ENCODE assay signal across 27 cellular contexts in genomic region chr13:97284558-97284957, GRCh38.
DNase-seq lines count a peak whose midpoint lies in the region; ATAC-seq, FAIRE-seq and TF ChIP-seq lines count a peak whose summit lies in the region.
"Had no signal": no experiment of that assay in that cellular context is flagged by ENCODE, and none has a peak within 500 bp of the region (broad histone marks: within the 10 kb centered on the region; RNA-seq: fewer than 3 reads in every experiment).

No MANE protein-coding gene starts in this region.

- H3K14ac ChIP-seq in IMR-90 (replicated peaks; ENCODE audit: low read depth, low read length): 0 out of 2 replicates have a peak overlapping the region, but pooled peaks have one; percentile 6

- no peak overlapping the region for H3K9ac ChIP-seq in IMR-90 (ENCODE audit: low read depth, low read length)

- no peak overlapping the region for H2AK5ac ChIP-seq in IMR-90 (ENCODE audit: low read depth, low read length)

- no peak for FAIRE-seq in D721Med (lab: Jason Lieb, UNC)
- FAIRE-seq: GM12891, islet of Langerhans had no signal

- H3K27me3 ChIP-seq in IMR-90 (ENCODE audit: control insufficient read depth, insufficient read depth, low read length) (no peaks in the 10 kb centered on the region), transverse colon (no peaks in the 10 kb centered on the region)
- H3K27me3 ChIP-seq: body of pancreas, spleen had no signal

- in situ Hi-C loops in IMR-90 (cut with MboI; ENCODE audit: low sequenced_read_pairs): no loop called here
- in situ Hi-C loops in transverse colon (cut with MboI; ENCODE audit: low pct_ligation_motif_present in 1 of 4, low pct_unique_long_range_greater_than_20kb in 1 of 4, low sequenced_read_pairs in 3 of 4): loop anchor here in 1 of 4 donors (10.0 kb wide), 1 partner anchor 60 kb away; no protein-coding TSS in a partner anchor

- TF ChIP-seq RAD21 in IMR-90 (IDR thresholded peaks at IDR 0.05; ENCODE audit: low read length): no peak

- H3K36me3 ChIP-seq in IMR-90 (ENCODE audit: control insufficient read depth, insufficient read depth, low read length) (peaks cover 7% of the 10 kb centered on the region; the same call in 1 of the 2 replicates), transverse colon (no peaks in the 10 kb centered on the region)
- H3K36me3 ChIP-seq: spleen had no signal

- POLR2A ChIA-PET in IMR-90 (lab: Charles Lee; ENCODE audit: unreplicated experiment): no interaction called here

- TF ChIP-seq POLR2A in IMR-90 (IDR thresholded peaks at IDR 0.05; ENCODE audit: low read depth, low read length) (no peak), transverse colon (IDR thresholded peaks at IDR 0.05) (no peak)

- DNase-seq in IMR-90 (peak; percentile 50), choroid plexus epithelial cell (ENCODE audit: low read depth) (peak; percentile 54), fibroblast of villous mesenchyme (ENCODE audit: low read depth) (peak; percentile 39), transverse colon (no peak), D721Med (ENCODE audit: insufficient read length, low spot score) (no peak)
- no peak for DNase-seq in activated CD4-positive, alpha-beta T cell treated with anti-CD3 and anti-CD28 coated beads for 1 hour
- DNase-seq: activated CD4-positive, alpha-beta T cell treated with anti-CD3 and anti-CD28 coated beads, Interleukin-2, amount 10 ng/mL, durations not matched to agents 7 days and 5 days; activated gamma-delta T cell; activated naive CD8-positive, alpha-beta T cell treated with anti-CD3 and anti-CD28 coated beads, Interleukin-2, amount 50 U/mL, for 24 hours; activated T-cell treated with anti-CD3 and anti-CD28 coated beads, Interleukin-2, amount 50 U/mL, for 24 hours; body of pancreas; CD4-positive, alpha-beta T cell; effector CD8-positive, alpha-beta T cell; EL; erythroblast; GOT3; left ventricle myocardium inferior; midbrain; NCI-H1092; NCI-H1694 treated with DMSO at 0.1 percent for 48 hours; NCI-H526 treated with DMSO at 0.1 percent for 48 hours; spleen; T1000 had no signal

- H3K18ac ChIP-seq in IMR-90 (ENCODE audit: low read depth, low read length): no peak overlapping the region

- TF ChIP-seq CTCF in IMR-90 (conservative IDR thresholded peaks at IDR 0.05; ENCODE audit: low read depth, low read length) (no peak), choroid plexus epithelial cell (conservative IDR thresholded peaks at IDR 0.05; ENCODE audit: low read depth, low read length) (no peak), fibroblast of villous mesenchyme (IDR thresholded peaks at IDR 0.05; ENCODE audit: insufficient read depth, low read depth, low read length) (no peak), transverse colon (IDR thresholded peaks at IDR 0.05) (no peak), D721Med (IDR thresholded peaks at IDR 0.05; ENCODE audit: insufficient read depth, missing control alignments) (no peak)

- peak overlapping the region; percentile 36 for H2BK5ac ChIP-seq in IMR-90 (ENCODE audit: low read depth, low read length, poor library complexity, severe bottlenecking)

- no peaks in the 10 kb centered on the region for H3K9me3 ChIP-seq in IMR-90 (ENCODE audit: control insufficient read depth, insufficient read depth, low read length)
- no peaks in the 10 kb centered on the region for H3K9me3 ChIP-seq in transverse colon
- H3K9me3 ChIP-seq: body of pancreas, left ventricle myocardium inferior, spleen had no signal

- ATAC-seq in IMR-90 (ENCODE audit: low read depth): peak; percentile 21; the same call in 1 of the 2 replicates
- no peak for ATAC-seq in HG03432 (IDR thresholded peaks at IDR 0.05; ENCODE audit: unreplicated experiment)
- ATAC-seq: activated naive CD8-positive, alpha-beta T cell treated with anti-CD3 and anti-CD28 coated beads, Interleukin-2, amount 50 U/mL, for 24 hours; body of pancreas; natural killer cell treated with Interleukin-12 subunit alpha and Interleukin-12 subunit beta and Interleukin-15 and Interleukin-18, amount 100 ng/mL, for 72 hours had no signal

- H3K4ac ChIP-seq in IMR-90 (ENCODE audit: low read depth, low read length): no peak overlapping the region

- dilution Hi-C loops in IMR-90 (cut with HindIII; ENCODE audit: low sequenced_read_pairs, unreplicated experiment): no loop called here

- H3K4me3 ChIP-seq in IMR-90 (ENCODE audit: insufficient read depth, low read depth, low read length): no peak overlapping the region
- H3K4me3 ChIP-seq in choroid plexus epithelial cell (ENCODE audit: low read depth, low read length): no peak overlapping the region
- no peak overlapping the region for H3K4me3 ChIP-seq in fibroblast of villous mesenchyme (ENCODE audit: low read depth, low read length)
- no peak overlapping the region for H3K4me3 ChIP-seq in transverse colon
- H3K4me3 ChIP-seq: body of pancreas, left ventricle myocardium inferior, spleen had no signal

- no peak overlapping the region for H2BK20ac ChIP-seq in IMR-90 (ENCODE audit: low read depth, low read length)

- intact Hi-C loops in IMR-90 (cut with micrococcal nuclease) (no loop called here), transverse colon (cut with DNase I; ENCODE audit: low total_unique reads) (loop anchor here (10.0 kb wide), 1 partner anchor 50 kb away; no protein-coding TSS in a partner anchor)

- H3K27ac ChIP-seq in IMR-90 (ENCODE audit: insufficient read depth, low read length): no peak overlapping the region
- peak overlapping the region in 3 of 4 donors; percentile 1 to 49 (median 1) for H3K27ac ChIP-seq in transverse colon
- H3K27ac ChIP-seq: body of pancreas, spleen had no signal

- H2BK15ac ChIP-seq in IMR-90 (ENCODE audit: low read depth, low read length): no peak overlapping the region

- WGBS in IMR-90 (ENCODE audit: extremely low coverage in 2 of 2, insufficient read length in 1 of 2), 2 experiments: no CpG with 5 or more reads among the region's 3 CpGs
- WGBS in transverse colon (ENCODE audit: low coverage in 1 of 2), 2 donors: 86 to 94% methylated on average over 3 of the region's 3 CpGs

- no peak overlapping the region for H2AK9ac ChIP-seq in IMR-90 (replicated peaks; ENCODE audit: low read depth, low read length, poor library complexity)

- H2AFZ ChIP-seq in IMR-90 (replicated peaks; ENCODE audit: low read length, poor library complexity): no peak overlapping the region

- no peak overlapping the region for H2BK120ac ChIP-seq in IMR-90 (ENCODE audit: low read depth, low read length)

- peaks cover 47 to 81% of the 10 kb centered on the region in 2 experiments for H3K79me1 ChIP-seq in IMR-90 (ENCODE audit: low read depth in 1 of 2, low read length in 2 of 2)

- no peak overlapping the region for H4K91ac ChIP-seq in IMR-90 (ENCODE audit: insufficient read depth, low read depth, low read length)

- CTCF ChIA-PET in IMR-90 (lab: Yijun Ruan, JAX): no interaction called here

- H4K5ac ChIP-seq in IMR-90 (ENCODE audit: low read depth, low read length): no peak overlapping the region

- H3K4me1 ChIP-seq in IMR-90 (ENCODE audit: control insufficient read depth, insufficient read depth, low read length) (peaks cover 18% of the 10 kb centered on the region), transverse colon (peaks cover 15 to 51% (median 36%) of the 10 kb centered on the region in 4 donors)

- H4K20me1 ChIP-seq in IMR-90 (ENCODE audit: insufficient read depth, low read length): peaks cover 62% of the 10 kb centered on the region

- no peak overlapping the region for H4K8ac ChIP-seq in IMR-90 (ENCODE audit: low read depth in 2 of 2, low read length in 2 of 2)

- no peak overlapping the region for H3K56ac ChIP-seq in IMR-90 (ENCODE audit: extremely low read depth, insufficient read depth, low read length)

- H3K9me1 ChIP-seq in IMR-90 (ENCODE audit: insufficient read depth, low read length): peaks cover 42% of the 10 kb centered on the region

- no TSS peak for BruUV-seq in IMR-90 (replicated peaks; lab: Mats Ljungman, UMichigan)

- TF ChIP-seq EP300 in transverse colon (IDR thresholded peaks at IDR 0.05; ENCODE audit: low read depth): no peak

- H3K4me2 ChIP-seq in IMR-90 (ENCODE audit: low read depth, low read length): no peak overlapping the region

- no peak overlapping the region for H3K23ac ChIP-seq in IMR-90 (ENCODE audit: low read depth, low read length)

TF ChIP-seq in IMR-90, 13 proteins besides CTCF, POLR2A, EP300 and RAD21:
- no peak for TF ChIP-seq SMC3 (IDR thresholded peaks at IDR 0.05; ENCODE audit: low read depth, low read length)
- TF ChIP-seq MAZ (IDR thresholded peaks at IDR 0.05; ENCODE audit: borderline replicate concordance, low read depth, low read length): no peak
- no peak for TF ChIP-seq FOS (IDR thresholded peaks at IDR 0.05; ENCODE audit: low read depth, low read length)
- no peak for TF ChIP-seq CHD1 (IDR thresholded peaks at IDR 0.05; ENCODE audit: low read depth, low read length)
- peak; percentile 70 for TF ChIP-seq CEBPB (IDR thresholded peaks at IDR 0.05; ENCODE audit: low read depth, low read length)

Comparison
In these comparisons a context has a peak if more than half of its experiments do, and no peak if none do; other contexts are left out.
1. DNase-seq: peak in IMR-90 (single experiment), choroid plexus epithelial cell (single experiment) and fibroblast of villous mesenchyme (single experiment); none in transverse colon (single experiment), D721Med (single experiment) and activated CD4-positive, alpha-beta T cell treated with anti-CD3 and anti-CD28 coated beads for 1 hour (single experiment).